ENCODE assay signal across 8 cellular contexts in genomic region chr1:2312589-2313301, GRCh38.
A peak's percentile ranks its signal among the peaks of the same experiment; 100 is the strongest.
DNase-seq lines count a peak whose midpoint lies in the region; ATAC-seq and TF ChIP-seq lines count a peak whose summit lies in the region.

No MANE protein-coding gene starts in this region.

- no peak for TF ChIP-seq POLR2A in uterus (IDR thresholded peaks at IDR 0.05)

- H3K27ac ChIP-seq in dorsolateral prefrontal cortex (peak overlapping the region in 56 of 59 donors; percentile 7 to 96 (median 74)), neural progenitor cell (peak overlapping the region; percentile 10), uterus (peak overlapping the region; percentile 86 to 93)

- no peaks in the 10 kb centered on the region for H3K27me3 Mint-ChIP-seq in activated T-cell treated with anti-CD3 and anti-CD28 coated beads, Interleukin-2, amount 50 U/mL, for 24 hours
- no peaks in the 10 kb centered on the region for H3K27me3 Mint-ChIP-seq in activated T-cell treated with anti-CD3 and anti-CD28 coated beads, Interleukin-2, amount 50 U/mL, for 72 hours (ENCODE audit: low read depth)
- H3K27me3 Mint-ChIP-seq in neural progenitor cell (ENCODE audit: insufficient read depth, low read depth), result peaks cover 3% of the 10 kb centered on the region

- H3K4me1 ChIP-seq in neural progenitor cell (peaks cover 36% of the 10 kb centered on the region), uterus (peaks cover 0 to 40% of the 10 kb centered on the region in 2 donors)

- H3K4me1 Mint-ChIP-seq in activated T-cell treated with anti-CD3 and anti-CD28 coated beads, Interleukin-2, amount 50 U/mL, for 24 hours (ENCODE audit: low read depth), result peaks cover 14% of the 10 kb centered on the region
- no peaks in the 10 kb centered on the region for H3K4me1 Mint-ChIP-seq in activated T-cell treated with anti-CD3 and anti-CD28 coated beads, Interleukin-2, amount 50 U/mL, for 72 hours (ENCODE audit: low read depth)
- H3K4me1 Mint-ChIP-seq in neural progenitor cell, result peaks cover 13% of the 10 kb centered on the region

- H3F3A ChIP-seq in neural progenitor cell (ENCODE audit: low read depth), result peaks cover 45% of the 10 kb centered on the region

- no peak overlapping the region for H2AFZ ChIP-seq in neural progenitor cell (replicated peaks)

- no peak for ATAC-seq in activated T-cell treated with anti-CD3 and anti-CD28 coated beads, Interleukin-2, amount 50 U/mL, for 72 hours (replicated peaks in 1 of 2)
- ATAC-seq in HG03045 (IDR thresholded peaks at IDR 0.05; ENCODE audit: unreplicated experiment), result no peak

- H3K9me3 Mint-ChIP-seq in activated T-cell treated with anti-CD3 and anti-CD28 coated beads, Interleukin-2, amount 50 U/mL, for 24 hours, result no peaks in the 10 kb centered on the region
- no peaks in the 10 kb centered on the region for H3K9me3 Mint-ChIP-seq in activated T-cell treated with anti-CD3 and anti-CD28 coated beads, Interleukin-2, amount 50 U/mL, for 72 hours
- no peaks in the 10 kb centered on the region for H3K9me3 Mint-ChIP-seq in neural progenitor cell

- DNase-seq in activated T-cell treated with anti-CD3 and anti-CD28 coated beads, Interleukin-2, amount 50 U/mL, for 24 hours, result peak; percentile 48
- DNase-seq in activated T-cell treated with anti-CD3 and anti-CD28 coated beads, Interleukin-2, amount 50 U/mL, for 72 hours, result no peak
- DNase-seq in dorsolateral prefrontal cortex (peak in 1 of 10 donors; percentile 97), neural progenitor cell (ENCODE audit: low spot score) (no peak), uterus (peak in 1 of 2 donors; percentile 60), ureter (ENCODE audit: low spot score) (no peak), H7 (no peak)

- no peak overlapping the region for H3K9ac ChIP-seq in neural progenitor cell

- H3K4me3 Mint-ChIP-seq in activated T-cell treated with anti-CD3 and anti-CD28 coated beads, Interleukin-2, amount 50 U/mL, for 24 hours, result no peak overlapping the region
- H3K4me3 Mint-ChIP-seq in activated T-cell treated with anti-CD3 and anti-CD28 coated beads, Interleukin-2, amount 50 U/mL, for 72 hours, result peak overlapping the region in 1 of 2 donors; percentile 29
- no peak overlapping the region for H3K4me3 Mint-ChIP-seq in neural progenitor cell

- no peak overlapping the region for H3K4me2 ChIP-seq in neural progenitor cell

- no peak for TF ChIP-seq CTCF in dorsolateral prefrontal cortex (IDR thresholded peaks at IDR 0.05 in 54 of 56, conservative IDR thresholded peaks at IDR 0.05 in 2 of 56; ENCODE audit: low read depth in 1 of 56, partially characterized antibody in 56 of 56)
- TF ChIP-seq CTCF in neural progenitor cell (IDR thresholded peaks at IDR 0.05), result no peak
- TF ChIP-seq CTCF in uterus (IDR thresholded peaks at IDR 0.05), result no peak

- peaks cover 23% of the 10 kb centered on the region for H4K20me1 ChIP-seq in neural progenitor cell (ENCODE audit: low read depth)

- H3K36me3 ChIP-seq in neural progenitor cell (no peaks in the 10 kb centered on the region), uterus (no peaks in the 10 kb centered on the region), H7 (replicated peaks; ENCODE audit: control insufficient read depth, insufficient read depth, low read length) (peaks cover 3% of the 10 kb centered on the region)

- H3K4me3 ChIP-seq in dorsolateral prefrontal cortex (no peak overlapping the region), neural progenitor cell (no peak overlapping the region), uterus (no peak overlapping the region), H7 (ENCODE audit: insufficient read depth, low read depth, low read length) (no peak overlapping the region)

- H3K27me3 ChIP-seq in dorsolateral prefrontal cortex (no peaks in the 10 kb centered on the region), neural progenitor cell (no peaks in the 10 kb centered on the region), uterus (no peaks in the 10 kb centered on the region), H7 (ENCODE audit: control insufficient read depth, insufficient read depth, low read length) (no peaks in the 10 kb centered on the region)

- peaks cover 23% of the 10 kb centered on the region for H3K36me3 Mint-ChIP-seq in activated T-cell treated with anti-CD3 and anti-CD28 coated beads, Interleukin-2, amount 50 U/mL, for 24 hours (ENCODE audit: low read depth)
- peaks cover 0 to 3% of the 10 kb centered on the region in 2 donors for H3K36me3 Mint-ChIP-seq in activated T-cell treated with anti-CD3 and anti-CD28 coated beads, Interleukin-2, amount 50 U/mL, for 72 hours (ENCODE audit: insufficient read depth in 2 of 2)
- peaks cover 6% of the 10 kb centered on the region for H3K36me3 Mint-ChIP-seq in neural progenitor cell

- intact Hi-C loops in dorsolateral prefrontal cortex (cut with DNase I), result loop anchor here (5.0 kb wide), 3 partner anchors 55 to 80 kb away; no protein-coding TSS in a partner anchor
- intact Hi-C loops in uterus (cut with DNase I; ENCODE audit: low total_unique reads), result loop anchor here (10.0 kb wide), 1 partner anchor 72 kb away; no protein-coding TSS in a partner anchor

- H3K9me3 ChIP-seq in neural progenitor cell (ENCODE audit: low read depth) (no peaks in the 10 kb centered on the region), uterus (no peaks in the 10 kb centered on the region)

- no peak overlapping the region for H3K27ac Mint-ChIP-seq in activated T-cell treated with anti-CD3 and anti-CD28 coated beads, Interleukin-2, amount 50 U/mL, for 24 hours
- H3K27ac Mint-ChIP-seq in activated T-cell treated with anti-CD3 and anti-CD28 coated beads, Interleukin-2, amount 50 U/mL, for 72 hours, result no peak overlapping the region
- no peak overlapping the region for H3K27ac Mint-ChIP-seq in neural progenitor cell

- no peaks in the 10 kb centered on the region for H3K79me2 ChIP-seq in neural progenitor cell (ENCODE audit: low read depth)

Comparison
In these comparisons a context has a peak if more than half of its experiments do, and no peak if none do; other contexts are left out.
1. H3K27ac ChIP-seq: peak in every context shown above with its lines; median percentile 90 in uterus; 74 in dorsolateral prefrontal cortex; 10 in neural progenitor cell.